In genomic region chr16:49717693-49718092, GRCh38 we compare ENCODE assay signal across 9 cellular contexts.
"Had no signal": no experiment of that assay in that cellular context is flagged by ENCODE, and none has a peak within 500 bp of the region (broad histone marks: within the 10 kb centered on the region; RNA-seq: fewer than 3 reads in every experiment).

No MANE protein-coding gene starts in this region.

- H2AFZ ChIP-seq: GM23248 had no signal

- ATAC-seq: HCT116, HepG2 had no signal

- H3K27ac Mint-ChIP-seq: HFFc6, IgD-negative memory B cell had no signal

- H3K4me3 ChIP-seq: GM23248, HAP-1 had no signal

- DNase-seq: GM23248, GOT3, H7, HFFc6 had no signal

- H3K27ac ChIP-seq: GM23248, HL-60 had no signal

- H3K36me3 ChIP-seq: HAP-1 had no signal

- H3K4me1 ChIP-seq: HAP-1 had no signal

- H3K9me3 ChIP-seq: HAP-1 had no signal

- H3K36me3 Mint-ChIP-seq: IgD-negative memory B cell had no signal

- H3K4me1 Mint-ChIP-seq: IgD-negative memory B cell had no signal

- H3K9ac ChIP-seq: GM23248 had no signal

- H3K4me3 Mint-ChIP-seq: HFFc6, IgD-negative memory B cell had no signal
